In the genomic region with DNA sequence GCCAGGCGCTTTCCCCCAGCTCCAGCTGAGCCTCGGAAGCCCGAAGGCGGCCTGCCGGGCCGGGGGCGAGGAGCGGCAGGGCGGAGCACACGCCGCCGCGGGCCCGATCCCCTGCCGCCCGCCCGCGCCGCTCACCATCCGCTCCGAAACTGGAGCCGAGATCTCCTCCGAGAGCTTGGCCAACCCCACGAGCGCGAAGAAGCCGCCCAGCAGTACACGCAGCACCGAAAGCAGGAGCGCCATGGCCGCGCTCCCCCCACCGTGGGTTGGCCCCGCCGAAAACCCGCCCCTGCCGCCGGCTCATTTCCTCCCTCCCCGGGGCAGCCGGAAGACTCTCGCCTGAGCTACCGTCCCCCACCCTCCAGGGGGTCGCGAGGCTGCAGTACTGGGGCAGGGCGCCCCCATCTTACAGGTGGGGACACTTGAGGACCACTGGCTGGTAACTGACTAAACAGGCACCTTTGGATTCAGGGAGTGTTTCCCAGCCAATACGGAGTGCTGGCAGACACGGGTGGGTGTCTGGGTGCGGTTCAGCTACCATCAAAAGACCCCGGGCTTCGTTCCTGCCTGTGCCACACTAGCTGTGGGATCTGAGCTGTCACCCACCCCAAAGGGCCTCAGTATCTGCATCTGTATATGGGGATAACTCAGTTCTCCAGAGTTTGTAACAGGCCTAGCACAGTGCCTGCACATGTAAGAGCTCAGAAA, we compare ENCODE assay signal across 7 cellular contexts. TPM values are rescaled to one million over a fixed set of nuclear protein-coding genes. Genes with fewer than 3 reads are reported as not detected.
DNase-seq lines count a peak whose midpoint lies in the region; TF ChIP-seq lines count a peak whose summit lies in the region.

A gene (minus strand): TSS at position 285 of the 708 bp plus-strand sequence. CDS start 42 bp downstream, at position 243.

- H3K4me3 Mint-ChIP-seq in HFFc6: peak within 1 kb of the TSS; percentile 98
- peak within 1 kb of the TSS; percentile 98 for H3K4me3 Mint-ChIP-seq in chondrocyte (ENCODE audit: unreplicated experiment)

- H3K9me3 Mint-ChIP-seq in HFFc6 (no peaks in the 10 kb centered on the region), chondrocyte (ENCODE audit: low read depth) (no peaks in the 10 kb centered on the region)

- TF ChIP-seq CTCF in GM13976 (IDR thresholded peaks at IDR 0.05; ENCODE audit: borderline replicate concordance, control extremely low read depth, extremely low read depth, insufficient read depth, missing control alignments): peak; percentile 19
- peak; percentile 54 for TF ChIP-seq CTCF in HFFc6 (IDR thresholded peaks at IDR 0.05)
- peak; percentile 27 for TF ChIP-seq CTCF in chondrocyte (IDR thresholded peaks at IDR 0.05)

- H3K36me3 Mint-ChIP-seq in HFFc6 (ENCODE audit: low read depth) (peaks cover 5% of the 10 kb centered on the region), chondrocyte (ENCODE audit: low read depth) (peaks cover 8% of the 10 kb centered on the region)

- DNase-seq in GM13976 (ENCODE audit: low spot score) (peak; percentile 89), HFFc6 (peak; percentile 39), NCI-H1092 treated with DMSO at 0.1 percent for 48 hours (lab: John Stamatoyannopoulos, UW) (peak; percentile 65), chondrocyte (ENCODE audit: low spot score) (peak; percentile 92), kidney tubule cell (ENCODE audit: low spot score) (peak; percentile 64)
- DNase-seq in activated CD4-positive, alpha-beta T cell treated with anti-CD3 and anti-CD28 coated beads for 24 hours (ENCODE audit: low read depth in 2 of 2): peak; percentile 62 to 68
- peak; percentile 42 to 60 for DNase-seq in stimulated activated CD4-positive, alpha-beta T cell treated with anti-CD3 and anti-CD28 coated beads, Interleukin-1b, Interleukin-23, amount 100 ng/mL, for 1 hour (ENCODE audit: low read depth in 2 of 2)

- in situ Hi-C loops in GM13976 (cut with MboI; ENCODE audit: low sequenced_read_pairs, unreplicated experiment): no loop called here

- H3K4me1 Mint-ChIP-seq in HFFc6 (ENCODE audit: low read depth) (peaks cover 47% of the 10 kb centered on the region), chondrocyte (ENCODE audit: low read depth) (peaks cover 26% of the 10 kb centered on the region)

- H3K27ac Mint-ChIP-seq in HFFc6: peak within 1 kb of the TSS; percentile 98
- H3K27ac Mint-ChIP-seq in chondrocyte (ENCODE audit: unreplicated experiment): peak within 1 kb of the TSS; percentile 95

- no peaks in the 10 kb centered on the region; the same call in 1 of the 2 replicates for H3K27me3 Mint-ChIP-seq in HFFc6 (ENCODE audit: insufficient read depth)
- no peaks in the 10 kb centered on the region for H3K27me3 Mint-ChIP-seq in chondrocyte (ENCODE audit: low read depth)

RNA-seq across cellular contexts. Expression of the gene that starts here (rescaled TPM):
- 10 to 100 TPM; 20.3 to 27.7 (median 20.8) TPM for total RNA-seq in HFFc6 (2021; fragmentation: NEBNext Ultra II Directional; extraction: Animal tissue kit (Norgen Biotek cat#: 25700))
- 16.2 to 19.1 TPM (median 17.7 TPM) in 3 replicates for total RNA-seq in chondrocyte

Comparison
In these comparisons a context has a peak if more than half of its experiments do, and no peak if none do; other contexts are left out.
1. Peak in every context shown above with its lines: DNase-seq.
2. DNase-seq: peak in every context shown above with its lines; median percentile 92 in chondrocyte; 89 in GM13976; 65 in NCI-H1092 treated with DMSO at 0.1 percent for 48 hours; 65 in activated CD4-positive, alpha-beta T cell treated with anti-CD3 and anti-CD28 coated beads for 24 hours; 64 in kidney tubule cell; 51 in stimulated activated CD4-positive, alpha-beta T cell treated with anti-CD3 and anti-CD28 coated beads, Interleukin-1b, Interleukin-23, amount 100 ng/mL, for 1 hour; 39 in HFFc6.